In genomic region chr6:35497571-35498406, GRCh38 we compare ENCODE assay signal across 8 cellular contexts. TPM values are rescaled to one million over a fixed set of nuclear protein-coding genes. Genes with fewer than 3 reads are reported as not detected.
A peak's percentile ranks its signal among the peaks of the same experiment; 100 is the strongest.
DNase-seq lines count a peak whose midpoint lies in the region; ATAC-seq, FAIRE-seq and TF ChIP-seq lines count a peak whose summit lies in the region.

No MANE protein-coding gene starts in this region.

- H3K9me3 Mint-ChIP-seq in activated CD4-positive, alpha-beta memory T cell treated with anti-CD3 and anti-CD28 coated beads, Interleukin-2, amount 10 ng/mL, durations not matched to agents 7 days and 5 days, result no peaks in the 10 kb centered on the region

- DNase-seq in Karpas-422, result no peak
- DNase-seq in activated CD4-positive, alpha-beta memory T cell treated with anti-CD3 and anti-CD28 coated beads, Interleukin-2, amount 10 ng/mL, durations not matched to agents 7 days and 5 days, result peak; percentile 49
- DNase-seq in endothelial cell of umbilical vein (ENCODE audit: low read depth, low spot score), result peak; percentile 46
- peak; percentile 52 to 81 for DNase-seq in tibial artery
- DNase-seq in GOT3 (lab: John Stamatoyannopoulos, UW), result no peak

- H3K4me1 Mint-ChIP-seq in activated CD4-positive, alpha-beta memory T cell treated with anti-CD3 and anti-CD28 coated beads, Interleukin-2, amount 10 ng/mL, durations not matched to agents 7 days and 5 days, result peaks cover 13% of the 10 kb centered on the region

- H3K27me3 ChIP-seq in DOHH2 (ENCODE audit: control insufficient read depth, low read length), result peaks cover 76% of the 10 kb centered on the region
- H3K27me3 ChIP-seq in Karpas-422 (ENCODE audit: low read length), result no peaks in the 10 kb centered on the region
- peaks cover 4 to 14% of the 10 kb centered on the region in 2 experiments for H3K27me3 ChIP-seq in endothelial cell of umbilical vein (ENCODE audit: control insufficient read depth in 2 of 2, insufficient read depth in 2 of 2, low read length in 2 of 2)
- peaks cover 14% of the 10 kb centered on the region for H3K27me3 ChIP-seq in mucosa of stomach (ENCODE audit: control insufficient read depth, insufficient read depth, low read length)
- peaks cover 0 to 5% of the 10 kb centered on the region in 2 donors for H3K27me3 ChIP-seq in tibial artery

- H3K27ac ChIP-seq in DOHH2 (ENCODE audit: low read depth, low read length), result no peak overlapping the region
- H3K27ac ChIP-seq in Karpas-422 (ENCODE audit: low read length), result no peak overlapping the region
- no peak overlapping the region for H3K27ac ChIP-seq in endothelial cell of umbilical vein (ENCODE audit: insufficient read depth, low read depth, low read length)
- H3K27ac ChIP-seq in tibial artery, result peak overlapping the region; percentile 92 to 100

- POLR2A ChIA-PET in activated CD4-positive, alpha-beta memory T cell treated with anti-CD3 and anti-CD28 coated beads, Interleukin-2, amount 10 ng/mL, durations not matched to agents 7 days and 5 days (lab: Charles Lee), result interaction anchor here (0.9 to 1.0 kb wide), 4 partner anchors 13 to 200 kb away, joined by 3 to 4 read pairs (median 3); partner anchors contain the start of gene DEF6
- POLR2A ChIA-PET in endothelial cell of umbilical vein (lab: Charles Lee), result no interaction called here

- TF ChIP-seq CTCF in DOHH2 (IDR thresholded peaks at IDR 0.05; ENCODE audit: low read depth, low read length, poor library complexity, severe bottlenecking) (no peak), endothelial cell of umbilical vein (IDR thresholded peaks at IDR 0.05; ENCODE audit: extremely low read depth in 1 of 2, insufficient read depth in 1 of 2, low read depth in 1 of 2, low read length in 2 of 2) (no peak), tibial artery (IDR thresholded peaks at IDR 0.05) (no peak)

- H3K4me3 ChIP-seq in DOHH2 (ENCODE audit: low read length) (peak overlapping the region; percentile 65), Karpas-422 (ENCODE audit: low read length) (peak overlapping the region; percentile 60), endothelial cell of umbilical vein (replicated peaks in 1 of 3; ENCODE audit: insufficient read depth in 1 of 3, low read depth in 1 of 3, low read length in 3 of 3) (peak overlapping the region; percentile 26 to 53 (median 40)), mucosa of stomach (ENCODE audit: low read length) (peak overlapping the region; percentile 74), tibial artery (peak overlapping the region; percentile 96 to 99)

- TF ChIP-seq POLR2A in endothelial cell of umbilical vein (IDR thresholded peaks at IDR 0.05; ENCODE audit: low read depth, low read length), result no peak

- H4K20me1 ChIP-seq in DOHH2 (ENCODE audit: control insufficient read depth, insufficient read depth, low read depth, low read length) (peaks cover 5% of the 10 kb centered on the region; the same call in 1 of the 2 replicates), Karpas-422 (ENCODE audit: insufficient read depth, low read depth, low read length) (0 out of 2 replicates have a peak, but pooled peaks cover 4% of the 10 kb centered on the region), endothelial cell of umbilical vein (replicated peaks; ENCODE audit: control insufficient read depth, extremely low read depth, insufficient read depth, low read length) (no peaks in the 10 kb centered on the region)

- no peak for ATAC-seq in HG03097 (IDR thresholded peaks at IDR 0.05; ENCODE audit: low FRiP score, unreplicated experiment)

- no peaks in the 10 kb centered on the region for H3K9me3 ChIP-seq in DOHH2 (ENCODE audit: control insufficient read depth, insufficient read depth, low read length)
- H3K9me3 ChIP-seq in Karpas-422 (ENCODE audit: low read length), result no peaks in the 10 kb centered on the region
- no peaks in the 10 kb centered on the region for H3K9me3 ChIP-seq in endothelial cell of umbilical vein (replicated peaks; ENCODE audit: control insufficient read depth, insufficient read depth, low read length)
- no peaks in the 10 kb centered on the region for H3K9me3 ChIP-seq in mucosa of stomach (ENCODE audit: control insufficient read depth, low read length)
- H3K9me3 ChIP-seq in tibial artery, result no peaks in the 10 kb centered on the region

- H2AFZ ChIP-seq in Karpas-422 (ENCODE audit: low read length) (no peak overlapping the region), endothelial cell of umbilical vein (ENCODE audit: low read depth, low read length) (peak overlapping the region; percentile 50)

- intact Hi-C loops in endothelial cell of umbilical vein (cut with micrococcal nuclease) (no loop called here), tibial artery (cut with DNase I; ENCODE audit: low total_unique reads) (loop anchor here (2.0 kb wide), 1 partner anchor 29 kb away; the partner anchor contains the start of gene RPL10A)

- H3K9me1 ChIP-seq in endothelial cell of umbilical vein (replicated peaks; ENCODE audit: control insufficient read depth, extremely low read depth, insufficient read depth, low read length), result no peaks in the 10 kb centered on the region

- H3K4me1 ChIP-seq in DOHH2 (ENCODE audit: control insufficient read depth, low read length) (peaks cover 19% of the 10 kb centered on the region), Karpas-422 (ENCODE audit: low read length) (peaks cover 3% of the 10 kb centered on the region; the same call in 1 of the 2 replicates), endothelial cell of umbilical vein (ENCODE audit: control insufficient read depth, extremely low read depth, insufficient read depth, low read length) (peaks cover 4% of the 10 kb centered on the region), mucosa of stomach (ENCODE audit: control insufficient read depth, insufficient read depth, low read length) (peaks cover 46% of the 10 kb centered on the region), tibial artery (peaks cover 0 to 49% (median 36%) of the 10 kb centered on the region in 4 donors)

- H3F3A ChIP-seq in DOHH2 (ENCODE audit: control insufficient read depth, insufficient read depth), result no peaks in the 10 kb centered on the region

- CTCF ChIA-PET in activated CD4-positive, alpha-beta memory T cell treated with anti-CD3 and anti-CD28 coated beads, Interleukin-2, amount 10 ng/mL, durations not matched to agents 7 days and 5 days (lab: Charles Lee), result interaction anchor here (0.6 to 0.8 kb wide), 2 partner anchors 33 to 156 kb away, joined by 3 read pairs; no protein-coding TSS in a partner anchor
- CTCF ChIA-PET in endothelial cell of umbilical vein (lab: Charles Lee), result interaction anchor here (0.7 to 1.0 kb wide), 3 partner anchors 22 to 90 kb away, joined by 3 to 4 read pairs (median 3); no protein-coding TSS in a partner anchor

- H3K4me3 Mint-ChIP-seq in activated CD4-positive, alpha-beta memory T cell treated with anti-CD3 and anti-CD28 coated beads, Interleukin-2, amount 10 ng/mL, durations not matched to agents 7 days and 5 days, result peak overlapping the region; percentile 67

- FAIRE-seq in endothelial cell of umbilical vein (lab: Jason Lieb, UNC), result peak; percentile 77

- no peaks in the 10 kb centered on the region for H3K79me2 ChIP-seq in DOHH2 (ENCODE audit: control insufficient read depth, low read length)
- no peaks in the 10 kb centered on the region for H3K79me2 ChIP-seq in Karpas-422 (ENCODE audit: low read length)
- H3K79me2 ChIP-seq in endothelial cell of umbilical vein (ENCODE audit: control insufficient read depth, insufficient read depth, low read length), result no peaks in the 10 kb centered on the region

- H3K36me3 ChIP-seq in DOHH2 (ENCODE audit: control insufficient read depth, low read length) (no peaks in the 10 kb centered on the region), Karpas-422 (ENCODE audit: insufficient read depth, low read length) (no peaks in the 10 kb centered on the region), endothelial cell of umbilical vein (ENCODE audit: control insufficient read depth in 2 of 2, extremely low read depth in 1 of 2, insufficient read depth in 2 of 2, low read length in 2 of 2) (no peaks in the 10 kb centered on the region), mucosa of stomach (ENCODE audit: control insufficient read depth, insufficient read depth, low read length) (no peaks in the 10 kb centered on the region), tibial artery (no peaks in the 10 kb centered on the region)

- BruUV-seq in endothelial cell of umbilical vein (replicated peaks; lab: Mats Ljungman, UMichigan), result no TSS peak

- H3K9me2 ChIP-seq in DOHH2 (replicated peaks; ENCODE audit: control insufficient read depth, low read length) (no peaks in the 10 kb centered on the region), Karpas-422 (replicated peaks; ENCODE audit: insufficient read depth, low read length) (no peaks in the 10 kb centered on the region)

- peak overlapping the region; percentile 45 for H3K9ac ChIP-seq in Karpas-422 (ENCODE audit: low read length)
- H3K9ac ChIP-seq in endothelial cell of umbilical vein (replicated peaks; ENCODE audit: extremely low read depth, insufficient read depth, low read length), result peak overlapping the region; percentile 22
- peak overlapping the region; percentile 80 for H3K9ac ChIP-seq in mucosa of stomach (ENCODE audit: low read length)

- dilution Hi-C loops in endothelial cell of umbilical vein (cut with MboI; ENCODE audit: extremely low pct_ligation_motif_present, low sequenced_read_pairs), result no loop called here

- peak overlapping the region; percentile 87 for H3K4me2 ChIP-seq in DOHH2 (ENCODE audit: low read length)
- peak overlapping the region; percentile 65 for H3K4me2 ChIP-seq in Karpas-422 (ENCODE audit: low read depth, low read length, poor library complexity, severe bottlenecking)
- peak overlapping the region; percentile 43 for H3K4me2 ChIP-seq in endothelial cell of umbilical vein (ENCODE audit: insufficient read depth, low read length)

- H3K27me3 Mint-ChIP-seq in activated CD4-positive, alpha-beta memory T cell treated with anti-CD3 and anti-CD28 coated beads, Interleukin-2, amount 10 ng/mL, durations not matched to agents 7 days and 5 days, result peaks cover 40% of the 10 kb centered on the region

- H3K36me3 Mint-ChIP-seq in activated CD4-positive, alpha-beta memory T cell treated with anti-CD3 and anti-CD28 coated beads, Interleukin-2, amount 10 ng/mL, durations not matched to agents 7 days and 5 days (ENCODE audit: low read depth), result no peaks in the 10 kb centered on the region

- H3K27ac Mint-ChIP-seq in activated CD4-positive, alpha-beta memory T cell treated with anti-CD3 and anti-CD28 coated beads, Interleukin-2, amount 10 ng/mL, durations not matched to agents 7 days and 5 days, result no peak overlapping the region

RNA-seq across cellular contexts. Expression of gene TEAD3, which starts 0.9 kb away (rescaled TPM):
- total RNA-seq in Karpas-422 (2014; rRNA removed; shearing (Covaris generic); ENCODE audit: low replicate concordance), result not detected in 2 replicates
- total RNA-seq in activated CD4-positive, alpha-beta memory T cell treated with anti-CD3 and anti-CD28 coated beads, Interleukin-2, amount 10 ng/mL, durations not matched to agents 7 days and 5 days, result under 1 TPM; 0.13 to 0.23 TPM
- total RNA-seq in endothelial cell of umbilical vein, result 1.1 and 2.0 TPM in 2 replicates
- polyA plus RNA-seq in endothelial cell of umbilical vein, result 1.6 and 1.7 TPM in 2 replicates
- polyA plus RNA-seq in endothelial cell of umbilical vein (2011; cell fraction: cytosol; rRNA removed), result 1.4 and 1.6 TPM in 2 replicates
- polyA plus RNA-seq in endothelial cell of umbilical vein (2011; cell fraction: nucleus; rRNA removed), result 2.2 and 3.7 TPM in 2 replicates
- 1.2 and 2.3 TPM in 2 replicates for polyA plus RNA-seq in endothelial cell of umbilical vein (2012)
- polyA minus RNA-seq in endothelial cell of umbilical vein, result 0.70 and 2.0 TPM in 2 replicates
- polyA minus RNA-seq in endothelial cell of umbilical vein (2011; cell fraction: cytosol; rRNA and poly(A)+ RNA removed), result 4.2 TPM
- polyA minus RNA-seq in endothelial cell of umbilical vein (2011; cell fraction: nucleus; rRNA and poly(A)+ RNA removed), result 0.48 TPM in 2 replicates

RNA-seq across cellular contexts. Expression of gene TULP1, which starts 14.9 kb away (rescaled TPM):
- not detected in 2 replicates for total RNA-seq in Karpas-422 (2014; rRNA removed; shearing (Covaris generic); ENCODE audit: low replicate concordance)
- total RNA-seq in activated CD4-positive, alpha-beta memory T cell treated with anti-CD3 and anti-CD28 coated beads, Interleukin-2, amount 10 ng/mL, durations not matched to agents 7 days and 5 days, result not detected
- not detected in 2 replicates for total RNA-seq in endothelial cell of umbilical vein
- not detected in 2 replicates for polyA plus RNA-seq in endothelial cell of umbilical vein
- polyA plus RNA-seq in endothelial cell of umbilical vein (2011; cell fraction: cytosol; rRNA removed), result not detected in 2 replicates
- polyA plus RNA-seq in endothelial cell of umbilical vein (2011; cell fraction: nucleus; rRNA removed), result not detected in 2 replicates
- not detected in 2 replicates for polyA plus RNA-seq in endothelial cell of umbilical vein (2012)
- polyA minus RNA-seq in endothelial cell of umbilical vein, result not detected in 2 replicates
- not detected for polyA minus RNA-seq in endothelial cell of umbilical vein (2011; cell fraction: cytosol; rRNA and poly(A)+ RNA removed)
- polyA minus RNA-seq in endothelial cell of umbilical vein (2011; cell fraction: nucleus; rRNA and poly(A)+ RNA removed), result not detected in 2 replicates

RNA-seq across cellular contexts. Expression of gene RPL10A, which starts 29.6 kb away (rescaled TPM):
- total RNA-seq in Karpas-422 (2014; rRNA removed; shearing (Covaris generic); ENCODE audit: low replicate concordance), result 3,423 and 3,839 TPM in 2 replicates
- 1,000 to 10,000 TPM; 1,239 to 1,245 TPM for total RNA-seq in activated CD4-positive, alpha-beta memory T cell treated with anti-CD3 and anti-CD28 coated beads, Interleukin-2, amount 10 ng/mL, durations not matched to agents 7 days and 5 days
- 1,327 and 1,339 TPM in 2 replicates for total RNA-seq in endothelial cell of umbilical vein
- 1,956 and 2,053 TPM in 2 replicates for polyA plus RNA-seq in endothelial cell of umbilical vein
- polyA plus RNA-seq in endothelial cell of umbilical vein (2011; cell fraction: cytosol; rRNA removed), result 2,740 and 3,664 TPM in 2 replicates
- 979 and 1,138 TPM in 2 replicates for polyA plus RNA-seq in endothelial cell of umbilical vein (2011; cell fraction: nucleus; rRNA removed)
- 2,181 and 2,192 TPM in 2 replicates for polyA plus RNA-seq in endothelial cell of umbilical vein (2012)
- polyA minus RNA-seq in endothelial cell of umbilical vein, result 780 and 808 TPM in 2 replicates
- polyA minus RNA-seq in endothelial cell of umbilical vein (2011; cell fraction: cytosol; rRNA and poly(A)+ RNA removed), result 702 TPM
- polyA minus RNA-seq in endothelial cell of umbilical vein (2011; cell fraction: nucleus; rRNA and poly(A)+ RNA removed), result 141 and 181 TPM in 2 replicates

RNA-seq across cellular contexts. Expression of gene FANCE, which starts 45.7 kb away (rescaled TPM):
- 9.8 and 14.8 TPM in 2 replicates for total RNA-seq in Karpas-422 (2014; rRNA removed; shearing (Covaris generic); ENCODE audit: low replicate concordance)
- total RNA-seq in activated CD4-positive, alpha-beta memory T cell treated with anti-CD3 and anti-CD28 coated beads, Interleukin-2, amount 10 ng/mL, durations not matched to agents 7 days and 5 days, result 10 to 100 TPM; 10.3 to 10.4 TPM
- 11.0 and 12.7 TPM in 2 replicates for total RNA-seq in endothelial cell of umbilical vein
- 9.1 and 9.5 TPM in 2 replicates for polyA plus RNA-seq in endothelial cell of umbilical vein
- 10.2 and 11.4 TPM in 2 replicates for polyA plus RNA-seq in endothelial cell of umbilical vein (2011; cell fraction: cytosol; rRNA removed)
- polyA plus RNA-seq in endothelial cell of umbilical vein (2011; cell fraction: nucleus; rRNA removed), result 7.8 and 8.5 TPM in 2 replicates
- 4.8 and 5.8 TPM in 2 replicates for polyA plus RNA-seq in endothelial cell of umbilical vein (2012)
- 7.3 and 9.4 TPM in 2 replicates for polyA minus RNA-seq in endothelial cell of umbilical vein
- polyA minus RNA-seq in endothelial cell of umbilical vein (2011; cell fraction: cytosol; rRNA and poly(A)+ RNA removed), result 13.1 TPM
- polyA minus RNA-seq in endothelial cell of umbilical vein (2011; cell fraction: nucleus; rRNA and poly(A)+ RNA removed), result 2.0 and 2.8 TPM in 2 replicates

Comparison
In these comparisons a context has a peak if more than half of its experiments do, and no peak if none do; other contexts are left out.
1. H3K27ac ChIP-seq: peak in tibial artery (2 of 2); none in DOHH2 (single experiment), Karpas-422 (single experiment) and endothelial cell of umbilical vein (single experiment).
2. H3K4me3 ChIP-seq: peak in every context shown above with its lines; median percentile 98 in tibial artery; 74 in mucosa of stomach; 65 in DOHH2; 60 in Karpas-422; 40 in endothelial cell of umbilical vein.
3. DNase-seq: peak in activated CD4-positive, alpha-beta memory T cell treated with anti-CD3 and anti-CD28 coated beads, Interleukin-2, amount 10 ng/mL, durations not matched to agents 7 days and 5 days (single experiment), endothelial cell of umbilical vein (single experiment) and tibial artery (2 of 2); none in Karpas-422 (single experiment) and GOT3 (single experiment).
4. H3K9ac ChIP-seq: peak in every context shown above with its lines; median percentile 80 in mucosa of stomach; 45 in Karpas-422; 22 in endothelial cell of umbilical vein.
5. Peak in every context shown above with its lines, with median percentiles within 50 percentile points of each other: H3K4me2 ChIP-seq.